In genomic region chr6:157198425-157199279, GRCh38 we compare ENCODE assay signal across 8 cellular contexts.
A peak's percentile ranks its signal among the peaks of the same experiment; 100 is the strongest.
DNase-seq lines count a peak whose midpoint lies in the region; ATAC-seq and TF ChIP-seq lines count a peak whose summit lies in the region.

No MANE protein-coding gene starts in this region.

- H3K9me3 Mint-ChIP-seq in osteocyte (ENCODE audit: unreplicated experiment), result no peaks in the 10 kb centered on the region

- H3K4me1 Mint-ChIP-seq in osteocyte (ENCODE audit: unreplicated experiment), result peaks cover 9% of the 10 kb centered on the region

- peaks cover 32% of the 10 kb centered on the region for H3K36me3 Mint-ChIP-seq in osteocyte (ENCODE audit: unreplicated experiment)

- H3K4me3 Mint-ChIP-seq in osteocyte (ENCODE audit: unreplicated experiment), result no peak overlapping the region

- WGBS in esophagus, 2 donors, result 40 to 43% methylated on average over 15 of the region's 15 CpGs

- H3K4me3 ChIP-seq in esophagus (ENCODE audit: low read depth in 1 of 2, low read length in 2 of 2), result peak overlapping the region; percentile 5 to 16

- TF ChIP-seq CTCF in osteocyte (IDR thresholded peaks at IDR 0.05), result no peak

- DNase-seq in DMS153 treated with DMSO at 0.1 percent for 48 hours (lab: John Stamatoyannopoulos, UW; ENCODE audit: unreplicated experiment) (peak; percentile 76), NCI-H345 treated with DMSO at 0.1 percent for 48 hours (lab: John Stamatoyannopoulos, UW; ENCODE audit: unreplicated experiment) (peak; percentile 98), osteocyte (ENCODE audit: extremely low spot score, unreplicated experiment) (no peak), AG08395 (ENCODE audit: low spot score) (no peak), T1000 (lab: John Stamatoyannopoulos, UW) (no peak)

- H3K27ac Mint-ChIP-seq in osteocyte (ENCODE audit: unreplicated experiment), result peak overlapping the region; percentile 23

- no peaks in the 10 kb centered on the region for H3K9me3 ChIP-seq in esophagus (ENCODE audit: control insufficient read depth in 2 of 2, insufficient read depth in 1 of 2, low read depth in 1 of 2, low read length in 1 of 2)

- no peaks in the 10 kb centered on the region for H3K27me3 ChIP-seq in esophagus (ENCODE audit: control insufficient read depth in 1 of 2, insufficient read depth in 2 of 2, low read length in 2 of 2)

- ATAC-seq in GM19397 (IDR thresholded peaks at IDR 0.05; ENCODE audit: unreplicated experiment) (no peak), HG02973 (IDR thresholded peaks at IDR 0.05; ENCODE audit: unreplicated experiment) (no peak)

- peaks cover 16 to 30% of the 10 kb centered on the region in 2 donors for H3K36me3 ChIP-seq in esophagus (ENCODE audit: control insufficient read depth in 2 of 2, insufficient read depth in 2 of 2, low read length in 1 of 2)

- peaks cover 0 to 2% of the 10 kb centered on the region in 2 donors for H3K4me1 ChIP-seq in esophagus (ENCODE audit: control insufficient read depth in 2 of 2, insufficient read depth in 2 of 2, low read length in 1 of 2)

- no peaks in the 10 kb centered on the region for H3K27me3 Mint-ChIP-seq in osteocyte (ENCODE audit: unreplicated experiment)

- peak overlapping the region; percentile 82 to 86 for H3K27ac ChIP-seq in esophagus (ENCODE audit: low read depth in 2 of 2, low read length in 1 of 2)

Comparison
In these comparisons a context has a peak if more than half of its experiments do, and no peak if none do; other contexts are left out.
1. DNase-seq: peak in DMS153 treated with DMSO at 0.1 percent for 48 hours (single experiment) and NCI-H345 treated with DMSO at 0.1 percent for 48 hours (single experiment); none in osteocyte (single experiment), AG08395 (single experiment) and T1000 (single experiment).